8 cellular contexts compared by ENCODE assay signal in the genomic region with DNA sequence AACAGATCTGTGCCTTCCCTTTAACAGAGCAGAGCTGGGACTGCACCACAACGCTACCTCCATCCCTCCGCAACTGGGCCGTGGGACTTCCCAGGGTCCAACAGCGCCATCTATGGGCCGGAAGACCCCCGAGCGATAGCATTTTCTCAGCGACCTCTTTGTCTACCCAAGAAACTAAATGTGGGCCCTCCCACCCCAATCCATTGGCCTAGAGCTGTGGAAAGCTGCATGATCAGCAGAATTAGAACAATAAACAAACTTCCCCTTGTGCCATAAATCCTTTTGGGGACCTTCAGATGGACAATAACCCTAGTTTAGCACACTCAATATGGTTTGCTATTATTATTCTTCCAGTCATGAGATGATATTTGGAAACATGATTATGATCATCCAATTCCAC.
DNase-seq lines count a peak whose midpoint lies in the region; ATAC-seq lines count a peak whose summit lies in the region.

No MANE protein-coding gene starts in this region.

- no peaks in the 10 kb centered on the region for H3K4me1 ChIP-seq in right cardiac atrium (ENCODE audit: control insufficient read depth, insufficient read depth, low read length)

- H3K36me3 Mint-ChIP-seq in stimulated activated effector memory CD8-positive, alpha-beta T cell treated with anti-CD3 and anti-CD28 coated beads, Interleukin-12 subunit alpha, Interleukin-12 subunit beta, amount 100 ng/mL, for 72 hours = no peaks in the 10 kb centered on the region

- H3K4me1 Mint-ChIP-seq in stimulated activated effector memory CD8-positive, alpha-beta T cell treated with anti-CD3 and anti-CD28 coated beads, Interleukin-12 subunit alpha, Interleukin-12 subunit beta, amount 100 ng/mL, for 72 hours = no peaks in the 10 kb centered on the region

- WGBS in right cardiac atrium = 10% methylated on average over 8 of the region's 8 CpGs

- H3K27ac Mint-ChIP-seq in stimulated activated effector memory CD8-positive, alpha-beta T cell treated with anti-CD3 and anti-CD28 coated beads, Interleukin-12 subunit alpha, Interleukin-12 subunit beta, amount 100 ng/mL, for 72 hours = no peak overlapping the region

- no peak overlapping the region for H3K4me3 Mint-ChIP-seq in stimulated activated effector memory CD8-positive, alpha-beta T cell treated with anti-CD3 and anti-CD28 coated beads, Interleukin-12 subunit alpha, Interleukin-12 subunit beta, amount 100 ng/mL, for 72 hours

- intact Hi-C loops in right cardiac atrium (cut with DNase I) = no loop called here

- DNase-seq in Daoy (ENCODE audit: low read depth) = peak; percentile 13
- DNase-seq in NCI-H1694 (lab: John Stamatoyannopoulos, UW) = peak; percentile 6
- DNase-seq in activated CD8-positive, alpha-beta memory T cell treated with anti-CD3 and anti-CD28 coated beads, Interleukin-2, amount 50 U/mL, for 4 hours = peak; percentile 24
- DNase-seq in right cardiac atrium = peak in 2 of 3 donors; percentile 29 to 46
- peak; percentile 9 to 75 for DNase-seq in stimulated activated effector memory CD8-positive, alpha-beta T cell treated with anti-CD3 and anti-CD28 coated beads, Interleukin-12 subunit alpha, Interleukin-12 subunit beta, amount 100 ng/mL, for 72 hours (ENCODE audit: low spot score in 2 of 2)
- DNase-seq in SIG-M5 (lab: John Stamatoyannopoulos, UW) = no peak

- no peaks in the 10 kb centered on the region for H3K27me3 ChIP-seq in right cardiac atrium (ENCODE audit: control insufficient read depth, insufficient read depth)

- ATAC-seq in GM21619 (IDR thresholded peaks at IDR 0.05; ENCODE audit: unreplicated experiment) (peak; percentile 87), right cardiac atrium (no peak), HG03097 (IDR thresholded peaks at IDR 0.05; ENCODE audit: low FRiP score, unreplicated experiment) (no peak)
- ATAC-seq in stimulated activated effector memory CD8-positive, alpha-beta T cell treated with anti-CD3 and anti-CD28 coated beads, Interleukin-12 subunit alpha, Interleukin-12 subunit beta, amount 100 ng/mL, for 72 hours = peak; percentile 41

- H3K4me3 ChIP-seq in right cardiac atrium (ENCODE audit: low read length) = no peak overlapping the region

- H3K27ac ChIP-seq in right cardiac atrium (ENCODE audit: low read length) = no peak overlapping the region

- no peaks in the 10 kb centered on the region for H3K9me3 ChIP-seq in right cardiac atrium (ENCODE audit: control insufficient read depth, low read length)

- H3K9me3 Mint-ChIP-seq in stimulated activated effector memory CD8-positive, alpha-beta T cell treated with anti-CD3 and anti-CD28 coated beads, Interleukin-12 subunit alpha, Interleukin-12 subunit beta, amount 100 ng/mL, for 72 hours = no peaks in the 10 kb centered on the region

Comparison
In these comparisons a context has a peak if more than half of its experiments do, and no peak if none do; other contexts are left out.
1. ATAC-seq: peak in GM21619 (single experiment) and stimulated activated effector memory CD8-positive, alpha-beta T cell treated with anti-CD3 and anti-CD28 coated beads, Interleukin-12 subunit alpha, Interleukin-12 subunit beta, amount 100 ng/mL, for 72 hours (single experiment); none in right cardiac atrium (0 of 2) and HG03097 (single experiment).